In genomic region chr9:14211564-14211963, GRCh38 we compare ENCODE assay signal across 1 cellular context.
TF ChIP-seq lines count a peak whose summit lies in the region.

No MANE protein-coding gene starts in this region.

TF ChIP-seq in GM23338, 12 proteins besides CTCF, POLR2A, EP300 and RAD21 (continued from another document):
- TF ChIP-seq ZNF462 (CRISPR knock-in tag; IDR thresholded peaks at IDR 0.05) (no peak), EZH2 (IDR thresholded peaks at IDR 0.05; ENCODE audit: low read depth, unreplicated experiment) (no peak), EZH2phosphoT487 (IDR thresholded peaks at IDR 0.05; ENCODE audit: unreplicated experiment) (no peak), ZNF114 (CRISPR knock-in tag; IDR thresholded peaks at IDR 0.05) (no peak), JUNB (IDR thresholded peaks at IDR 0.05; ENCODE audit: unreplicated experiment) (no peak), REST (IDR thresholded peaks at IDR 0.05; ENCODE audit: unreplicated experiment) (no peak), STAT1 (IDR thresholded peaks at IDR 0.05; ENCODE audit: unreplicated experiment) (no peak)
